In genomic region chr3:32820971-32821685, GRCh38 we compare ENCODE assay signal across 20 cellular contexts. TPM values are rescaled to one million over a fixed set of nuclear protein-coding genes. Genes with fewer than 3 reads are reported as not detected.
DNase-seq lines count a peak whose midpoint lies in the region; ATAC-seq, FAIRE-seq and TF ChIP-seq lines count a peak whose summit lies in the region.
"Had no signal": no experiment of that assay in that cellular context is flagged by ENCODE, and none has a peak within 500 bp of the region (broad histone marks: within the 10 kb centered on the region; RNA-seq: fewer than 3 reads in every experiment).

No MANE protein-coding gene starts in this region.

- H3K27ac Mint-ChIP-seq in CD4-positive, alpha-beta T cell: no peak overlapping the region
- H3K27ac Mint-ChIP-seq in nephron progenitor cell: no peak overlapping the region
- H3K27ac Mint-ChIP-seq: dendritic cell treated with granulocyte-macrophage colony-stimulating factor and Interleukin-4, amounts not matched to agents 40 ng/mL and 50 ng/mL, for 4 days had no signal

- TF ChIP-seq POLR2A in H54 (IDR thresholded peaks at IDR 0.05; ENCODE audit: low read depth, low read length): no peak

- CTCF ChIA-PET in CD4-positive, alpha-beta T cell (lab: Charles Lee): interaction anchor here (0.6 kb wide), 1 partner anchor 253 kb away, joined by 3 read pairs; no protein-coding TSS in a partner anchor

- H3K36me3 Mint-ChIP-seq in CD4-positive, alpha-beta T cell (ENCODE audit: low read depth): no peaks in the 10 kb centered on the region
- peaks cover 36% of the 10 kb centered on the region for H3K36me3 Mint-ChIP-seq in nephron progenitor cell (ENCODE audit: low read depth)

- intact Hi-C loops in CD4-positive, alpha-beta T cell (cut with DNase I, micrococcal nuclease): no loop called here

- peaks cover 35% of the 10 kb centered on the region for H3K27me3 ChIP-seq in CD4-positive, alpha-beta T cell (ENCODE audit: control insufficient read depth, insufficient read depth, low read length)
- peaks cover 66% of the 10 kb centered on the region for H3K27me3 ChIP-seq in brain microvascular endothelial cell (replicated peaks)

- peak overlapping the region; percentile 98 for H3K4me3 ChIP-seq in iPS-11a (ENCODE audit: low read depth, low read length)
- H3K4me3 ChIP-seq in brain microvascular endothelial cell (ENCODE audit: low read depth, low read length): no peak overlapping the region
- H3K4me3 ChIP-seq: A549, gastroesophageal sphincter, spleen had no signal

- no peaks in the 10 kb centered on the region for H3K36me3 ChIP-seq in brain microvascular endothelial cell (replicated peaks)
- H3K36me3 ChIP-seq: gastroesophageal sphincter, spleen had no signal

- ATAC-seq in CD4-positive, alpha-beta T cell (ENCODE audit: poor library complexity): no peak
- ATAC-seq: A549, gastroesophageal sphincter had no signal

- no peaks in the 10 kb centered on the region for H3K4me1 Mint-ChIP-seq in CD4-positive, alpha-beta T cell (ENCODE audit: low read depth)
- H3K4me1 Mint-ChIP-seq in nephron progenitor cell: peaks cover 70% of the 10 kb centered on the region

- no peaks in the 10 kb centered on the region for H3K9me3 Mint-ChIP-seq in CD4-positive, alpha-beta T cell
- no peaks in the 10 kb centered on the region for H3K9me3 Mint-ChIP-seq in nephron progenitor cell
- H3K9me3 Mint-ChIP-seq: dendritic cell treated with granulocyte-macrophage colony-stimulating factor and Interleukin-4, amounts not matched to agents 40 ng/mL and 50 ng/mL, for 4 days had no signal

- in situ Hi-C loops in brain microvascular endothelial cell (cut with HindIII; ENCODE audit: low pct_ligation_motif_present, low sequenced_read_pairs): no loop called here

- DNase-seq in CD4-positive, alpha-beta T cell: no peak
- DNase-seq in NCI-H526 treated with DMSO at 0.1 percent for 48 hours (lab: John Stamatoyannopoulos, UW): peak; percentile 44
- DNase-seq in nephron progenitor cell: no peak
- DNase-seq in NCI-H2081 (lab: John Stamatoyannopoulos, UW): no peak
- DNase-seq in brain microvascular endothelial cell: no peak
- no peak for DNase-seq in H54 (ENCODE audit: insufficient read length, low spot score)
- no peak for DNase-seq in GM19240 (ENCODE audit: insufficient read length, low spot score)
- DNase-seq: activated naive CD4-positive, alpha-beta T cell treated with anti-CD3 and anti-CD28 coated beads, Interleukin-2, amount 50 U/mL, for 16 hours; NCI-H1694 treated with DMSO at 0.1 percent for 48 hours; spleen had no signal

- no peak for TF ChIP-seq CTCF in CD4-positive, alpha-beta T cell (IDR thresholded peaks at IDR 0.05)
- TF ChIP-seq CTCF in nephron progenitor cell (IDR thresholded peaks at IDR 0.05) (no peak), brain microvascular endothelial cell (IDR thresholded peaks at IDR 0.05; ENCODE audit: low read depth, low read length, missing control alignments) (no peak)

- peaks cover 56% of the 10 kb centered on the region for H3K27me3 Mint-ChIP-seq in CD4-positive, alpha-beta T cell
- peaks cover 7% of the 10 kb centered on the region for H3K27me3 Mint-ChIP-seq in nephron progenitor cell (ENCODE audit: low read depth, poor library complexity)

- no peak overlapping the region for H3K27ac ChIP-seq in CD4-positive, alpha-beta T cell (ENCODE audit: low read depth, low read length)
- no peak overlapping the region for H3K27ac ChIP-seq in brain microvascular endothelial cell
- H3K27ac ChIP-seq: A549, C4-2B, gastroesophageal sphincter, parathyroid adenoma, spleen had no signal

- POLR2A ChIA-PET in CD4-positive, alpha-beta T cell (lab: Charles Lee): no interaction called here

- peak overlapping the region; percentile 20 for H3K4me3 Mint-ChIP-seq in CD4-positive, alpha-beta T cell
- H3K4me3 Mint-ChIP-seq in nephron progenitor cell: peak overlapping the region; percentile 97
- H3K4me3 Mint-ChIP-seq: dendritic cell treated with granulocyte-macrophage colony-stimulating factor and Interleukin-4, amounts not matched to agents 40 ng/mL and 50 ng/mL, for 4 days had no signal

- no peak for FAIRE-seq in H54 (lab: Jason Lieb, UNC)
- FAIRE-seq: A549, HTR-8/SVneo, islet of Langerhans had no signal

- no peaks in the 10 kb centered on the region for H3K9me3 ChIP-seq in CD4-positive, alpha-beta T cell (ENCODE audit: control insufficient read depth, low read length)
- H3K9me3 ChIP-seq: A549, gastroesophageal sphincter, spleen had no signal

RNA-seq across cellular contexts. Expression of gene TRIM71, which starts 3.3 kb away (rescaled TPM):
- total RNA-seq in CD4-positive, alpha-beta T cell: under 1 TPM in 1 of 2 experiments, not detected in 1; 0.03 TPM
- total RNA-seq: gastroesophageal sphincter, M059J, NCI-H460 had no signal
